In genomic region chr2:190190507-190190906, GRCh38 we compare ENCODE assay signal across 22 cellular contexts.
DNase-seq lines count a peak whose midpoint lies in the region; ATAC-seq, FAIRE-seq and TF ChIP-seq lines count a peak whose summit lies in the region.
"Had no signal": no experiment of that assay in that cellular context is flagged by ENCODE, and none has a peak within 500 bp of the region (broad histone marks: within the 10 kb centered on the region; RNA-seq: fewer than 3 reads in every experiment).

No MANE protein-coding gene starts in this region.

- H3K27me3 ChIP-seq in astrocyte (ENCODE audit: insufficient read depth, low read length) (no peaks in the 10 kb centered on the region), osteoblast (ENCODE audit: insufficient read depth, low read length) (no peaks in the 10 kb centered on the region)
- H3K27me3 ChIP-seq: BE2C had no signal

- H3K4me3 ChIP-seq in astrocyte (ENCODE audit: insufficient read depth, low read depth, low read length) (no peak overlapping the region), osteoblast (ENCODE audit: insufficient read depth, low read length) (no peak overlapping the region)
- H3K4me3 ChIP-seq: K562 had no signal

- H3K9ac ChIP-seq in astrocyte (ENCODE audit: low read length) = no peak overlapping the region

- FAIRE-seq in astrocyte (lab: Jason Lieb, UNC) = no peak
- FAIRE-seq: D721Med, G401.6, GM12891, GM19239, H1, HTR-8/SVneo, K562 had no signal

- H3K36me3 Mint-ChIP-seq in astrocyte (ENCODE audit: low read depth, unreplicated experiment) (no peaks in the 10 kb centered on the region), chondrocyte (ENCODE audit: low read depth) (peaks cover 3% of the 10 kb centered on the region)

- H3K9me3 ChIP-seq in astrocyte (ENCODE audit: insufficient read depth, low read depth, low read length) (no peaks in the 10 kb centered on the region), osteoblast (ENCODE audit: low read depth, low read length) (no peaks in the 10 kb centered on the region)
- H3K9me3 ChIP-seq: BE2C, Caco-2 had no signal

- H3K4me3 Mint-ChIP-seq in astrocyte (ENCODE audit: unreplicated experiment) = no peak overlapping the region
- H3K4me3 Mint-ChIP-seq in chondrocyte (ENCODE audit: unreplicated experiment) = no peak overlapping the region
- H3K4me3 Mint-ChIP-seq: CD4-positive, alpha-beta T cell; H9 had no signal

- peak; percentile 21 for DNase-seq in EH (ENCODE audit: low read depth)
- DNase-seq in astrocyte (ENCODE audit: low read depth) = peak; percentile 48
- DNase-seq in chondrocyte (ENCODE audit: low spot score) = no peak
- peak; percentile 32 for DNase-seq in osteoblast (ENCODE audit: insufficient read length, low spot score, missing footprints)
- DNase-seq in NCI-H524 (lab: John Stamatoyannopoulos, UW) = no peak
- no peak for DNase-seq in NCI-H2029 treated with DMSO at 0.1 percent for 48 hours (lab: John Stamatoyannopoulos, UW)
- DNase-seq in DMS53 treated with DMSO at 0.1 percent for 48 hours (lab: John Stamatoyannopoulos, UW; ENCODE audit: unreplicated experiment) = no peak
- DNase-seq: BE2C; C1 segment of cervical spinal cord; Caco-2; CD4-positive, alpha-beta T cell; DMS79; H9; IMR-90 had no signal

- H3K27me3 Mint-ChIP-seq in astrocyte (ENCODE audit: low read depth, unreplicated experiment) (no peaks in the 10 kb centered on the region), chondrocyte (ENCODE audit: low read depth) (no peaks in the 10 kb centered on the region)
- H3K27me3 Mint-ChIP-seq: CD4-positive, alpha-beta T cell had no signal

- no peak overlapping the region for H3K27ac Mint-ChIP-seq in astrocyte (ENCODE audit: unreplicated experiment)
- peak overlapping the region; percentile 14 for H3K27ac Mint-ChIP-seq in chondrocyte (ENCODE audit: unreplicated experiment)
- H3K27ac Mint-ChIP-seq: CD4-positive, alpha-beta T cell; H9 had no signal

- no peak overlapping the region for H3K4me2 ChIP-seq in astrocyte (ENCODE audit: low read length)
- H3K4me2 ChIP-seq in osteoblast (ENCODE audit: insufficient read depth, low read length) = no peak overlapping the region

- no peaks in the 10 kb centered on the region for H3K4me1 ChIP-seq in astrocyte (ENCODE audit: insufficient read depth, low read length)
- peaks cover 13% of the 10 kb centered on the region for H3K4me1 ChIP-seq in osteoblast (ENCODE audit: insufficient read depth, low read length)
- H3K4me1 ChIP-seq: BE2C, Caco-2 had no signal

- H3K36me3 ChIP-seq in astrocyte (ENCODE audit: insufficient read depth, low read length) = no peaks in the 10 kb centered on the region
- H3K36me3 ChIP-seq in osteoblast (ENCODE audit: insufficient read depth, low read length) = no peaks in the 10 kb centered on the region
- H3K36me3 ChIP-seq: BE2C had no signal

- no peak for ATAC-seq in HG03175 (IDR thresholded peaks at IDR 0.05; ENCODE audit: unreplicated experiment)

- H4K20me1 ChIP-seq in astrocyte (ENCODE audit: insufficient read depth, low read length) (no peaks in the 10 kb centered on the region), osteoblast (ENCODE audit: insufficient read depth, low read length) (no peaks in the 10 kb centered on the region)

- H3K79me2 ChIP-seq in astrocyte (ENCODE audit: insufficient read depth, low read length) = no peaks in the 10 kb centered on the region
- no peaks in the 10 kb centered on the region for H3K79me2 ChIP-seq in osteoblast (ENCODE audit: insufficient read depth, low read length)

- peaks cover 5% of the 10 kb centered on the region for H3K4me1 Mint-ChIP-seq in astrocyte (ENCODE audit: low read depth, unreplicated experiment)
- H3K4me1 Mint-ChIP-seq in chondrocyte (ENCODE audit: low read depth) = peaks cover 4% of the 10 kb centered on the region
- H3K4me1 Mint-ChIP-seq: H9 had no signal

- H3K27ac ChIP-seq in astrocyte (ENCODE audit: low read depth, low read length) (no peak overlapping the region), osteoblast (ENCODE audit: low read depth, low read length) (no peak overlapping the region)

- TF ChIP-seq CTCF in astrocyte (IDR thresholded peaks at IDR 0.05; ENCODE audit: insufficient read depth, low read depth, low read length) = no peak
- TF ChIP-seq CTCF in chondrocyte (IDR thresholded peaks at IDR 0.05) = no peak
- TF ChIP-seq CTCF in osteoblast (IDR thresholded peaks at IDR 0.05; ENCODE audit: extremely low read depth, low read depth, low read length) = no peak

- no peaks in the 10 kb centered on the region for H3K9me3 Mint-ChIP-seq in astrocyte (ENCODE audit: unreplicated experiment)
- no peaks in the 10 kb centered on the region for H3K9me3 Mint-ChIP-seq in chondrocyte (ENCODE audit: low read depth)
- H3K9me3 Mint-ChIP-seq: CD4-positive, alpha-beta T cell; H9 had no signal

- H2AFZ ChIP-seq in astrocyte (ENCODE audit: low read depth, low read length) (no peak overlapping the region), osteoblast (ENCODE audit: low read length) (no peak overlapping the region)

Comparison
In these comparisons a context has a peak if more than half of its experiments do, and no peak if none do; other contexts are left out.
1. DNase-seq: peak in EH (single experiment), astrocyte (single experiment) and osteoblast (single experiment); none in chondrocyte (single experiment), NCI-H524 (0 of 2), NCI-H2029 treated with DMSO at 0.1 percent for 48 hours (single experiment) and DMS53 treated with DMSO at 0.1 percent for 48 hours (single experiment).